Comparison of ENCODE assay signal across 14 cellular contexts in the genomic region with DNA sequence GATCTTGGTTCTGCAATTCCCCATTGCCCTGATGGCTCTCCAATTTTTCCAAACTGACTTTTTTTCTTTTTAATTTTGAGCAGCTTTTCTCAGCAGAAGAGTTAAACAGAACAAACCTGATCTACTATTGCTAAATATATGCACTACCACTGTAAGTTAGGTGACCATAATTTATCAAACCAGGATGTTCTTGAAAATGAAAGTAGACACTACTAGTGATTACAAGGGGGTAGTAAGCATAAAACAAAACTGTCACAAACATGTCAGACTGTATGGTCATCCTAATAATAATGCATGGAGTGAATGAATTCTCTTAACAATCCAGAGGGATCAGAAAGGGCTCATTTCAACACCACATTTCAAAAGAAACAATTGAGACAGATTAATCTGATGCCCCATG.
DNase-seq lines count a peak whose midpoint lies in the region; ATAC-seq and TF ChIP-seq lines count a peak whose summit lies in the region.
"Had no signal": no experiment of that assay in that cellular context is flagged by ENCODE, and none has a peak within 500 bp of the region (broad histone marks: within the 10 kb centered on the region; RNA-seq: fewer than 3 reads in every experiment).

No MANE protein-coding gene starts in this region.

- H3K4me3 ChIP-seq in left ventricle myocardium inferior, result no peak overlapping the region
- H3K4me3 ChIP-seq: PC-9 had no signal

- no peak for TF ChIP-seq CTCF in left ventricle myocardium inferior (IDR thresholded peaks at IDR 0.05; ENCODE audit: borderline replicate concordance)
- no peak for TF ChIP-seq CTCF in activated CD8-positive, alpha-beta T cell treated with anti-CD3 and anti-CD28 coated beads for 36 hours (IDR thresholded peaks at IDR 0.05)

- DNase-seq in left ventricle myocardium inferior, result no peak
- no peak for DNase-seq in left cardiac atrium
- no peak for DNase-seq in activated CD8-positive, alpha-beta T cell treated with anti-CD3 and anti-CD28 coated beads for 36 hours
- no peak for DNase-seq in immature natural killer cell
- DNase-seq in NOMO-1 (lab: John Stamatoyannopoulos, UW; ENCODE audit: unreplicated experiment in 2 of 2), result no peak
- no peak for DNase-seq in NCI-H1105 (lab: John Stamatoyannopoulos, UW)
- no peak for DNase-seq in NCI-H1436 (lab: John Stamatoyannopoulos, UW)
- DNase-seq: BE2C, DMS153, KBM-7, NCI-H1092, NCI-H1694 treated with DMSO at 0.1 percent for 48 hours, NCI-H446, PC-9 had no signal

- H3K9me3 ChIP-seq in left ventricle myocardium inferior (replicated peaks), result peaks cover 37% of the 10 kb centered on the region
- H3K9me3 ChIP-seq: BE2C had no signal

- H3K36me3 ChIP-seq in left ventricle myocardium inferior, result peaks cover 14% of the 10 kb centered on the region
- H3K36me3 ChIP-seq: BE2C had no signal

- no peaks in the 10 kb centered on the region for H3K27me3 ChIP-seq in left ventricle myocardium inferior (ENCODE audit: low read depth)
- H3K27me3 ChIP-seq: BE2C had no signal

- H3K27ac Mint-ChIP-seq in activated CD8-positive, alpha-beta T cell treated with anti-CD3 and anti-CD28 coated beads for 36 hours, result peak overlapping the region; percentile 29
- peak overlapping the region; percentile 83 to 94 (median 88) for H3K27ac Mint-ChIP-seq in immature natural killer cell

- H3K4me1 Mint-ChIP-seq in activated CD8-positive, alpha-beta T cell treated with anti-CD3 and anti-CD28 coated beads for 36 hours (ENCODE audit: low read depth), result peaks cover 48% of the 10 kb centered on the region
- peaks cover 49 to 68% of the 10 kb centered on the region in 2 donors for H3K4me1 Mint-ChIP-seq in immature natural killer cell

- no peak overlapping the region for H3K4me3 Mint-ChIP-seq in activated CD8-positive, alpha-beta T cell treated with anti-CD3 and anti-CD28 coated beads for 36 hours
- peak overlapping the region; percentile 69 to 80 (median 72) for H3K4me3 Mint-ChIP-seq in immature natural killer cell

- ATAC-seq in left cardiac atrium, result no peak
- ATAC-seq in activated CD8-positive, alpha-beta T cell treated with anti-CD3 and anti-CD28 coated beads for 36 hours, result no peak

- CTCF ChIA-PET in activated CD8-positive, alpha-beta T cell treated with anti-CD3 and anti-CD28 coated beads for 36 hours (lab: Charles Lee), result interaction anchor here (1.5 kb wide), 1 partner anchor 165 kb away, joined by 3 read pairs; no protein-coding TSS in a partner anchor

- intact Hi-C loops in left ventricle myocardium inferior (cut with micrococcal nuclease) (no loop called here), left cardiac atrium (cut with DNase I) (loop anchor here in 1 of 2 donors (5.0 kb wide), 1 partner anchor 33 kb away; no protein-coding TSS in a partner anchor)
- intact Hi-C loops in activated CD8-positive, alpha-beta T cell treated with anti-CD3 and anti-CD28 coated beads for 36 hours (cut with micrococcal nuclease), result no loop called here

- H3K27me3 Mint-ChIP-seq in activated CD8-positive, alpha-beta T cell treated with anti-CD3 and anti-CD28 coated beads for 36 hours, result no peaks in the 10 kb centered on the region
- peaks cover 2% of the 10 kb centered on the region in 3 donors for H3K27me3 Mint-ChIP-seq in immature natural killer cell (ENCODE audit: low read depth in 3 of 3)

- H3K4me1 ChIP-seq in left ventricle myocardium inferior, result peaks cover 47% of the 10 kb centered on the region

- peaks cover 47% of the 10 kb centered on the region for H3K9me3 Mint-ChIP-seq in activated CD8-positive, alpha-beta T cell treated with anti-CD3 and anti-CD28 coated beads for 36 hours
- peaks cover 9 to 37% (median 27%) of the 10 kb centered on the region in 6 donors for H3K9me3 Mint-ChIP-seq in immature natural killer cell

- peak overlapping the region; percentile 70 for H3K27ac ChIP-seq in left ventricle myocardium inferior (replicated peaks)
- H3K27ac ChIP-seq: PC-9 had no signal

- H3K36me3 Mint-ChIP-seq in activated CD8-positive, alpha-beta T cell treated with anti-CD3 and anti-CD28 coated beads for 36 hours (ENCODE audit: low read depth), result peaks cover 69% of the 10 kb centered on the region
- H3K36me3 Mint-ChIP-seq in immature natural killer cell, result peaks cover 25 to 46% (median 26%) of the 10 kb centered on the region in 3 donors

- POLR2A ChIA-PET in activated CD8-positive, alpha-beta T cell treated with anti-CD3 and anti-CD28 coated beads for 36 hours (lab: Charles Lee), result interaction anchor here (1.2 kb wide), 1 partner anchor 13 kb away, joined by 3 read pairs; no protein-coding TSS in a partner anchor
